ENCODE assay signal across 20 cellular contexts in the genomic region with DNA sequence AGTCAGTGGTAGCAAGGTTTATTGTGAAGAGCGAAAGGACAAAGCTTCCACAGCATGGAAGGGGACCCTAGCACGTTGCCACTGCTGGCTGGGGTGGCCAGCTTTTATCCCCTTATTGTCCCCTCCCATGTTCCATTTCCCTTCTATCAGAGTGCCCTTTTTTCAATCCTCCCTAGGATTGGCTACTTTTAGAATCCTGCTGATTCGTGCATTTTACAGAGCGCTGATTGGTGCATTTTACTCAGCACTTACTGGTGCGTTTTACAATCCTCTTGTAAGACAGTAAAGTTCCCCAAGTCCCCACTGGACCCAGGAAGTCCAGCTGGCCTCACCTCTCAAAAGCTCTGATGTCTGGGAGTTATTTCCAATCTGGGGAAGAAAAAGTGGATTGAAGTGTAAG.
"Had no signal": no experiment of that assay in that cellular context is flagged by ENCODE, and none has a peak within 500 bp of the region (broad histone marks: within the 10 kb centered on the region; RNA-seq: fewer than 3 reads in every experiment).

No MANE protein-coding gene starts in this region.

- H3K27ac ChIP-seq: dorsolateral prefrontal cortex, sigmoid colon, skin epidermis, testis had no signal

- H3K36me3 Mint-ChIP-seq: naive B cell; stimulated activated naive B cell treated with anti-CD40 and anti-IgM and Interleukin-4, amounts not matched to agents 10 μg/mL and 1 μg/mL and 100 μg/mL, for 72 hours had no signal

- ATAC-seq: left colon; stimulated activated naive B cell treated with anti-CD40 and anti-IgM and Interleukin-4, amounts not matched to agents 10 μg/mL and 1 μg/mL and 100 μg/mL, for 72 hours; stimulated activated naive CD8-positive, alpha-beta T cell treated with anti-CD3 and anti-CD28 coated beads, Interleukin-15, amount 100 ng/mL, for 72 hours had no signal

- H3K27me3 ChIP-seq: sigmoid colon, testis had no signal

- H3K4me3 Mint-ChIP-seq: naive B cell; stimulated activated naive B cell treated with anti-CD40 and anti-IgM and Interleukin-4, amounts not matched to agents 10 μg/mL and 1 μg/mL and 100 μg/mL, for 72 hours; stimulated activated naive CD8-positive, alpha-beta T cell treated with anti-CD3 and anti-CD28 coated beads, Interleukin-15, amount 100 ng/mL, for 72 hours had no signal

- H3K36me3 ChIP-seq: heart left ventricle, sigmoid colon, tibial nerve had no signal

- H3K27ac Mint-ChIP-seq: stimulated activated naive B cell treated with anti-CD40 and anti-IgM and Interleukin-4, amounts not matched to agents 10 μg/mL and 1 μg/mL and 100 μg/mL, for 72 hours; stimulated activated naive CD8-positive, alpha-beta T cell treated with anti-CD3 and anti-CD28 coated beads, Interleukin-15, amount 100 ng/mL, for 72 hours had no signal

- H3K9me3 Mint-ChIP-seq: naive B cell; stimulated activated naive B cell treated with anti-CD40 and anti-IgM and Interleukin-4, amounts not matched to agents 10 μg/mL and 1 μg/mL and 100 μg/mL, for 72 hours; stimulated activated naive CD8-positive, alpha-beta T cell treated with anti-CD3 and anti-CD28 coated beads, Interleukin-15, amount 100 ng/mL, for 72 hours had no signal

- H3K9me3 ChIP-seq: heart left ventricle, sigmoid colon, testis, tibial nerve had no signal

- DNase-seq: cerebellar nuclear complex; cortex of kidney; dorsolateral prefrontal cortex; effector CD8-positive, alpha-beta T cell; foreskin melanocyte; hippocampal formation; left colon; mesenchymal stem cell; naive B cell; nucleus accumbens; sigmoid colon; stimulated activated CD4-positive, alpha-beta T cell treated with anti-CD3 and anti-CD28 coated beads, Interleukin-2, amount 100 ng/mL, for 24 hours; stimulated activated CD4-positive, alpha-beta T cell treated with anti-CD3 and anti-CD28 coated beads, Interleukin-4, amount 100 ng/mL, for 4 hours; stimulated activated naive B cell treated with anti-CD40 and anti-IgM and Interleukin-4, amounts not matched to agents 10 μg/mL and 1 μg/mL and 100 μg/mL, for 72 hours; stimulated activated naive CD8-positive, alpha-beta T cell treated with anti-CD3 and anti-CD28 coated beads, Interleukin-15, amount 100 ng/mL, for 72 hours; testis had no signal

- H3K4me3 ChIP-seq: dorsolateral prefrontal cortex, heart left ventricle, lung, sigmoid colon, skin epidermis, testis, tibial nerve had no signal
